ENCODE assay signal across 11 cellular contexts in genomic region chr10:122149607-122150505, GRCh38.
A peak's percentile ranks its signal among the peaks of the same experiment; 100 is the strongest.
DNase-seq lines count a peak whose midpoint lies in the region; ATAC-seq and TF ChIP-seq lines count a peak whose summit lies in the region.
"Had no signal": no experiment of that assay in that cellular context is flagged by ENCODE, and none has a peak within 500 bp of the region (broad histone marks: within the 10 kb centered on the region; RNA-seq: fewer than 3 reads in every experiment).

No MANE protein-coding gene starts in this region.

- H3K4me1 Mint-ChIP-seq in WTC11 (peaks cover 31% of the 10 kb centered on the region), immature natural killer cell (no peaks in the 10 kb centered on the region)

- H3K27me3 Mint-ChIP-seq in WTC11 (ENCODE audit: low read depth) (no peaks in the 10 kb centered on the region), immature natural killer cell (ENCODE audit: low read depth in 3 of 3) (peaks cover 0 to 4% (median 4%) of the 10 kb centered on the region in 3 donors)

- peaks cover 0 to 5% of the 10 kb centered on the region in 2 donors for H3K9me3 ChIP-seq in right atrium auricular region

- ATAC-seq in WTC11 (peak; percentile 27; the same call in 1 of the 2 replicates), HG02759 (IDR thresholded peaks at IDR 0.05; ENCODE audit: unreplicated experiment) (no peak)

- POLR2A ChIA-PET in WTC11 (lab: Charles Lee) = no interaction called here

- H3K36me3 ChIP-seq in right atrium auricular region = peaks cover 15% of the 10 kb centered on the region

- TF ChIP-seq CTCF in WTC11 (IDR thresholded peaks at IDR 0.05) (no peak), right atrium auricular region (IDR thresholded peaks at IDR 0.05) (no peak), retinal pigment epithelial cell (conservative IDR thresholded peaks at IDR 0.05; ENCODE audit: low read depth, low read length) (no peak)

- CTCF ChIA-PET in WTC11 (lab: Charles Lee) = interaction anchor here (0.6 to 2.0 kb wide), 5 partner anchors 10 to 149 kb away, joined by 3 to 8 read pairs (median 4); no protein-coding TSS in a partner anchor

- H3K36me3 Mint-ChIP-seq in WTC11 (peaks cover 15% of the 10 kb centered on the region), immature natural killer cell (no peaks in the 10 kb centered on the region)

- peaks cover 12% of the 10 kb centered on the region for H3K9me3 Mint-ChIP-seq in WTC11
- peaks cover 0 to 2% (median 0%) of the 10 kb centered on the region in 6 donors for H3K9me3 Mint-ChIP-seq in immature natural killer cell

- peak; percentile 36 for DNase-seq in D341Med (ENCODE audit: low spot score)
- no peak for DNase-seq in WTC11 (ENCODE audit: low spot score)
- peak; percentile 91 for DNase-seq in right atrium auricular region (ENCODE audit: low spot score)
- DNase-seq in retinal pigment epithelial cell (ENCODE audit: low read depth) = no peak
- DNase-seq in SIG-M5 treated with dmso at 0.1 percent for 504 hours (lab: John Stamatoyannopoulos, UW; ENCODE audit: unreplicated experiment) = no peak
- no peak for DNase-seq in immature natural killer cell
- DNase-seq in activated T-cell treated with anti-CD3 and anti-CD28 coated beads, Interleukin-2, amount 50 U/mL, for 48 hours = no peak
- DNase-seq: activated CD8-positive, alpha-beta memory T cell treated with anti-CD3 and anti-CD28 coated beads, Interleukin-2, amount 50 U/mL, for 48 hours; AML-193; stimulated activated CD4-positive, alpha-beta T cell treated with anti-CD3 and anti-CD28 coated beads, Interleukin-4, amount 100 ng/mL, for 24 hours had no signal

- peak overlapping the region; percentile 53; the same call in 1 of the 2 replicates for H3K27ac Mint-ChIP-seq in WTC11
- H3K27ac Mint-ChIP-seq in immature natural killer cell = no peak overlapping the region

- no peaks in the 10 kb centered on the region for H3K27me3 ChIP-seq in right atrium auricular region

- peak overlapping the region; percentile 88 to 90 for H3K27ac ChIP-seq in right atrium auricular region

- H3K4me3 Mint-ChIP-seq in WTC11 (no peak overlapping the region), immature natural killer cell (no peak overlapping the region)

- peak overlapping the region in 1 of 2 donors; percentile 1 for H3K4me3 ChIP-seq in right atrium auricular region
- peak overlapping the region; percentile 4 for H3K4me3 ChIP-seq in retinal pigment epithelial cell (ENCODE audit: low read length)

- peaks cover 0 to 86% of the 10 kb centered on the region in 2 donors for H3K4me1 ChIP-seq in right atrium auricular region

TF ChIP-seq in WTC11, 78 proteins besides CTCF, POLR2A, EP300 and RAD21:
- TF ChIP-seq GABPB1 (CRISPR knock-in tag; IDR thresholded peaks at IDR 0.05) (no peak), PREB (CRISPR knock-in tag; IDR thresholded peaks at IDR 0.05; ENCODE audit: borderline replicate concordance) (no peak), ETV6 (CRISPR knock-in tag; IDR thresholded peaks at IDR 0.05) (no peak), ZNF396 (CRISPR knock-in tag; IDR thresholded peaks at IDR 0.05; ENCODE audit: borderline replicate concordance) (no peak), PRDM15 (CRISPR knock-in tag; IDR thresholded peaks at IDR 0.05) (no peak), ATF1 (CRISPR knock-in tag; IDR thresholded peaks at IDR 0.05) (no peak)

Comparison
In these comparisons a context has a peak if more than half of its experiments do, and no peak if none do; other contexts are left out.
1. DNase-seq: peak in D341Med (single experiment) and right atrium auricular region (single experiment); none in WTC11 (single experiment), retinal pigment epithelial cell (single experiment), SIG-M5 treated with dmso at 0.1 percent for 504 hours (single experiment), immature natural killer cell (0 of 3) and activated T-cell treated with anti-CD3 and anti-CD28 coated beads, Interleukin-2, amount 50 U/mL, for 48 hours (0 of 2).